Comparison of ENCODE assay signal across 22 cellular contexts in the genomic region with DNA sequence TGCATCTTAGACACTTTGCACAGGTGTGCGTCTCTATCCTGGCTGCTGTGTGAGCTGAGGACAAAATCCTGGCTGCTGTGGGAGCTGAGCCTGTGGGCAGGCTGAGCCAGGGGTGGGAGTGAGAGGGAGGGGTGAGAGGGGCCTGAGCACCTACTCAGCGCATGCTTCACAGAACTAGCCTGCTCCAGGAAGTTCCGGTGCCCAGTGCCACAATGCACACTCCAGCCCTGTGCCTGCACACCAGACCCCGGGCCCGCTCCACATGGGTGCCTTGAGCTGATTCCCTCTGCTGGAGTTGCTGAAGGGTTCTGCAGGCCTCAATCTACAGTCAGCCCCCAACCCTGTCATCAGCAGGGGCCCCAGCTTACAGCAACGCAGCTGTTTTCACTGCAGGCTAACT.
"Had no signal": no experiment of that assay in that cellular context is flagged by ENCODE, and none has a peak within 500 bp of the region (broad histone marks: within the 10 kb centered on the region; RNA-seq: fewer than 3 reads in every experiment).

No MANE protein-coding gene starts in this region.

- H3K4me3 ChIP-seq: coronary artery, dorsolateral prefrontal cortex, esophagus muscularis mucosa, gastroesophageal sphincter, heart left ventricle, hepatocyte, left ventricle myocardium inferior, lower lobe of right lung, mucosa of descending colon had no signal

- H3K4me3 Mint-ChIP-seq: immature natural killer cell, mesothelial cell of epicardium had no signal

- H3K27ac ChIP-seq: coronary artery, dorsolateral prefrontal cortex, esophagus muscularis mucosa, foreskin keratinocyte, gastroesophageal sphincter, heart left ventricle, hepatocyte, left ventricle myocardium inferior, lower lobe of right lung had no signal

- H2AFZ ChIP-seq: hepatocyte had no signal

- H3K4me1 ChIP-seq: esophagus muscularis mucosa, foreskin keratinocyte, gastroesophageal sphincter, heart left ventricle, left ventricle myocardium inferior, lower lobe of right lung had no signal

- H3K36me3 ChIP-seq: esophagus muscularis mucosa, gastroesophageal sphincter, heart left ventricle, left ventricle myocardium inferior, lower lobe of right lung had no signal

- H3K36me3 Mint-ChIP-seq: immature natural killer cell, mesothelial cell of epicardium had no signal

- H3K79me2 ChIP-seq: hepatocyte had no signal

- ATAC-seq: foreskin keratinocyte, gastroesophageal sphincter, left colon, left lobe of liver, lower lobe of right lung, mucosa of descending colon had no signal

- H3K27me3 ChIP-seq: foreskin keratinocyte, hepatocyte had no signal

- H3K4me1 Mint-ChIP-seq: mesothelial cell of epicardium had no signal

- DNase-seq: dermis blood vessel endothelial cell; dorsolateral prefrontal cortex; effector CD4-positive, alpha-beta T cell; effector memory CD4-positive, alpha-beta T cell; foreskin keratinocyte; heart left ventricle; hypothalamus; immature natural killer cell; islet precursor cell; kidney; kidney glomerular epithelial cell; left colon; left ventricle myocardium inferior; lower lobe of right lung; mesenchymal stem cell; mucosa of descending colon had no signal

- H3K9me3 ChIP-seq: esophagus muscularis mucosa, gastroesophageal sphincter, heart left ventricle, left ventricle myocardium inferior, lower lobe of right lung, mucosa of descending colon had no signal

- H3K27ac Mint-ChIP-seq: mesothelial cell of epicardium had no signal

- H3K4me2 ChIP-seq: hepatocyte had no signal

- H3K9me3 Mint-ChIP-seq: mesothelial cell of epicardium had no signal
